Comparison of ENCODE assay signal across 12 cellular contexts in the genomic region with DNA sequence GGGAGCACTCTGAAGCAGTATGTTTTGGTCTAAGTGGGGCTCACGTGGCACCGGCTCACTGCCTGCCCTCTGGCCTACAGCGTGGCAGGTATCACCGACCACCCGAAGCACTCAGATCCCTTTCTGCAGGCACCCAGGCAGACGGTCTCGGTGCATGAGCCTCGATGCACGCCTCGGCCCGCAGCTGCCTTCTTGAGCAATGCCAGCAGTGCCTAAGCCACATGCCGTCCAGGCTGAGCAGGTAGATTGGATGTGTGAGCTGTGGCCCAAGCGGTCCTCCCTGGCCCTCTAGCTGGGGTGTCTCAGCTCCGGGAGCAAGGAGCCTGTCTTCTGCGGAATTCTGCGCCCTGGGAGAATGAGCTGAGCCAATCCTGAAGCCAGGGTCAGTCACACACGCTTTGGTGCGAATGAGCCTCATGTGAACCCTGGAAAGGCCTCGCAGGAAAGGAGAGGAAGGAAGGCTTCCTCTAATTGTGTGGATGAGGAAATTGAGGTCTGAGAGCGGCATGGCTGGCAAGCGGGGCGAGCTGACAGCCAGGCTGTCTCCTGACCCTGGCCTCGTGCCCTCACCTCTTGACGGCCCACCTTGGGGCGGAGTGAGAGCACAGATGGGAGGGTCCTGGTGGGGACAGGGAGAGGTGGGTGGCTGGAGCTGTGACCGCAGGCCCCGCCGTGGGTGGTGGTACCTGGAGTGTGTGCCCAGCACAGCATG. TPM values are rescaled to one million over a fixed set of nuclear protein-coding genes. Genes with fewer than 3 reads are reported as not detected.
A peak's percentile ranks its signal among the peaks of the same experiment; 100 is the strongest.
DNase-seq lines count a peak whose midpoint lies in the region; ATAC-seq and TF ChIP-seq lines count a peak whose summit lies in the region.
"Had no signal": no experiment of that assay in that cellular context is flagged by ENCODE, and none has a peak within 500 bp of the region (broad histone marks: within the 10 kb centered on the region; RNA-seq: fewer than 3 reads in every experiment).

No MANE protein-coding gene starts in this region.

- H3K36me3 ChIP-seq in NT2/D1 (ENCODE audit: insufficient read depth, insufficient read length, low read length) (peaks cover 3% of the 10 kb centered on the region), duodenal mucosa (ENCODE audit: control insufficient read depth in 1 of 2, insufficient read depth in 2 of 2, low read length in 2 of 2) (peaks cover 0 to 3% of the 10 kb centered on the region in 2 donors), mucosa of stomach (ENCODE audit: control insufficient read depth, insufficient read depth, low read length) (no peaks in the 10 kb centered on the region), tibial nerve (no peaks in the 10 kb centered on the region)

- H3K9me3 ChIP-seq in NT2/D1 (ENCODE audit: insufficient read depth, low read length) (no peaks in the 10 kb centered on the region), duodenal mucosa (ENCODE audit: control insufficient read depth in 1 of 2, low read length in 2 of 2) (no peaks in the 10 kb centered on the region), mucosa of stomach (ENCODE audit: control insufficient read depth, low read length) (no peaks in the 10 kb centered on the region), tibial nerve (no peaks in the 10 kb centered on the region)

- H3K9ac ChIP-seq in NT2/D1 (ENCODE audit: insufficient read length, low read depth) (peak overlapping the region; percentile 11), duodenal mucosa (ENCODE audit: low read depth in 1 of 2, low read length in 2 of 2) (peak overlapping the region; percentile 23 to 64), mucosa of stomach (ENCODE audit: low read length) (peak overlapping the region; percentile 26)

- DNase-seq in NT2/D1 (ENCODE audit: low read depth, low spot score) (no peak), tibial nerve (ENCODE audit: low spot score in 2 of 2) (no peak), NCI-H345 (lab: John Stamatoyannopoulos, UW) (no peak)
- no peak for DNase-seq in stimulated activated naive CD4-positive, alpha-beta T cell treated with Interleukin-2 at 50 U/mL for 16 hours (lab: John Stamatoyannopoulos, UW)
- DNase-seq: activated CD4-positive, alpha-beta T cell treated with anti-CD3 and anti-CD28 coated beads, Interleukin-2, amount 10 ng/mL, durations not matched to agents 24 days and 14 days; DMS79 treated with DMSO at 0.1 percent for 48 hours; posterior cingulate gyrus had no signal

- H3K27me3 ChIP-seq in NT2/D1 (ENCODE audit: insufficient read depth, insufficient read length) (no peaks in the 10 kb centered on the region), duodenal mucosa (ENCODE audit: control insufficient read depth in 1 of 2, insufficient read depth in 2 of 2, low read length in 2 of 2) (no peaks in the 10 kb centered on the region), mucosa of stomach (ENCODE audit: control insufficient read depth, insufficient read depth, low read length) (no peaks in the 10 kb centered on the region), tibial nerve (no peaks in the 10 kb centered on the region)

- H3K27ac ChIP-seq in duodenal mucosa (ENCODE audit: low read depth, low read length) = peak overlapping the region; percentile 47
- peak overlapping the region; percentile 28 to 81 (median 76) for H3K27ac ChIP-seq in tibial nerve

- WGBS in tibial nerve, 2 donors = 48 to 67% methylated on average over 23 to 24 of the region's 28 CpGs

- H3K4me3 ChIP-seq in NT2/D1 (ENCODE audit: insufficient read length, low read depth) (no peak overlapping the region), duodenal mucosa (ENCODE audit: low read depth in 1 of 2, low read length in 2 of 2) (peak overlapping the region in 1 of 2 donors; percentile 16), mucosa of stomach (ENCODE audit: low read length) (no peak overlapping the region), tibial nerve (no peak overlapping the region)

- TF ChIP-seq EP300 in tibial nerve (IDR thresholded peaks at IDR 0.05) = peak in 1 of 2 donors; percentile 62

- ATAC-seq in GM19324 (IDR thresholded peaks at IDR 0.05; ENCODE audit: low FRiP score, unreplicated experiment) = no peak
- ATAC-seq in activated CD4-positive, CD25-positive, alpha-beta regulatory T cell treated with anti-CD3 and anti-CD28 coated beads, Interleukin-2, amount 50 U/mL, for 24 hours = no peak
- ATAC-seq: activated naive CD4-positive, alpha-beta T cell treated with anti-CD3 and anti-CD28 coated beads, Interleukin-2, amount 50 U/mL, for 72 hours had no signal

- TF ChIP-seq POLR2A in tibial nerve (IDR thresholded peaks at IDR 0.05) = no peak

- peaks cover 32% of the 10 kb centered on the region for H3K4me1 ChIP-seq in NT2/D1 (ENCODE audit: insufficient read depth, insufficient read length)
- H3K4me1 ChIP-seq in duodenal mucosa (ENCODE audit: control insufficient read depth in 1 of 2, insufficient read depth in 2 of 2, low read length in 2 of 2) = peaks cover 99 to 100% of the 10 kb centered on the region in 2 donors
- H3K4me1 ChIP-seq in mucosa of stomach (ENCODE audit: control insufficient read depth, insufficient read depth, low read length) = peaks cover 100% of the 10 kb centered on the region
- H3K4me1 ChIP-seq in tibial nerve = peaks cover 0 to 100% (median 90%) of the 10 kb centered on the region in 4 donors

- TF ChIP-seq CTCF in tibial nerve (IDR thresholded peaks at IDR 0.05) = no peak

RNA-seq across cellular contexts. Expression of gene RXRA, which starts 14.4 kb away (rescaled TPM):
- 10 to 100 TPM; 53.5 to 61.5 (median 56.5) TPM for total RNA-seq in tibial nerve
